In genomic region chr11:65261591-65262380, GRCh38 we compare ENCODE assay signal across 8 cellular contexts. TPM values are rescaled to one million over a fixed set of nuclear protein-coding genes. Genes with fewer than 3 reads are reported as not detected.
DNase-seq lines count a peak whose midpoint lies in the region; ATAC-seq and TF ChIP-seq lines count a peak whose summit lies in the region.

A gene with protein sequence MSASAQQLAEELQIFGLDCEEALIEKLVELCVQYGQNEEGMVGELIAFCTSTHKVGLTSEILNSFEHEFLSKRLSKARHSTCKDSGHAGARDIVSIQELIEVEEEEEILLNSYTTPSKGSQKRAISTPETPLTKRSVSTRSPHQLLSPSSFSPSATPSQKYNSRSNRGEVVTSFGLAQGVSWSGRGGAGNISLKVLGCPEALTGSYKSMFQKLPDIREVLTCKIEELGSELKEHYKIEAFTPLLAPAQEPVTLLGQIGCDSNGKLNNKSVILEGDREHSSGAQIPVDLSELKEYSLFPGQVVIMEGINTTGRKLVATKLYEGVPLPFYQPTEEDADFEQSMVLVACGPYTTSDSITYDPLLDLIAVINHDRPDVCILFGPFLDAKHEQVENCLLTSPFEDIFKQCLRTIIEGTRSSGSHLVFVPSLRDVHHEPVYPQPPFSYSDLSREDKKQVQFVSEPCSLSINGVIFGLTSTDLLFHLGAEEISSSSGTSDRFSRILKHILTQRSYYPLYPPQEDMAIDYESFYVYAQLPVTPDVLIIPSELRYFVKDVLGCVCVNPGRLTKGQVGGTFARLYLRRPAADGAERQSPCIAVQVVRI (plus strand): TSS chr11:65261962. CDS start chr11:65262293, 331 bp downstream.

- DNase-seq in BE2C (peak; percentile 90), GM19240 (ENCODE audit: insufficient read length, low spot score) (peak; percentile 86), NCI-H524 treated with DMSO at 0.1 percent for 48 hours (lab: John Stamatoyannopoulos, UW) (peak; percentile 63), choroid plexus epithelial cell (ENCODE audit: low read depth) (peak; percentile 96)
- peak; percentile 94 to 95 for DNase-seq in activated CD4-positive, alpha-beta T cell treated with anti-CD3 and anti-CD28 coated beads for 4 hours
- DNase-seq in stimulated activated CD4-positive, alpha-beta T cell treated with anti-CD3 and anti-CD28 coated beads, Interleukin-1b, Interleukin-23, amount 100 ng/mL, for 24 hours (ENCODE audit: low read depth in 4 of 4, low spot score in 1 of 4), result peak; percentile 92 to 94 (median 94)

- no peaks in the 10 kb centered on the region for H3K9me3 ChIP-seq in BE2C

- H3K27me3 ChIP-seq in BE2C (no peaks in the 10 kb centered on the region), layer of hippocampus (ENCODE audit: control insufficient read depth, insufficient read depth, low read length) (no peaks in the 10 kb centered on the region)

- TF ChIP-seq CTCF in BE2C (IDR thresholded peaks at IDR 0.05; ENCODE audit: low read depth, low read length), result no peak
- no peak for TF ChIP-seq CTCF in choroid plexus epithelial cell (conservative IDR thresholded peaks at IDR 0.05; ENCODE audit: low read depth, low read length)

- no peaks in the 10 kb centered on the region for H3K36me3 ChIP-seq in BE2C

- H3K4me3 ChIP-seq in BE2C (ENCODE audit: low read depth, low read length), result peak within 1 kb of the TSS; percentile 82
- peak within 1 kb of the TSS; percentile 82 for H3K4me3 ChIP-seq in choroid plexus epithelial cell (ENCODE audit: low read depth, low read length)

- ATAC-seq in HG03457 (IDR thresholded peaks at IDR 0.05; ENCODE audit: unreplicated experiment), result peak; percentile 70

- peak within 1 kb of the TSS; percentile 94 for H3K27ac ChIP-seq in layer of hippocampus (ENCODE audit: low read depth, low read length)

- H3K4me1 ChIP-seq in BE2C, result no peaks in the 10 kb centered on the region

RNA-seq across cellular contexts. Expression of the gene that starts here (rescaled TPM):
- 2.9 TPM for polyA plus RNA-seq in BE2C (2012; ENCODE audit: insufficient read depth, insufficient read length, low read depth)

Comparison
In these comparisons a context has a peak if more than half of its experiments do, and no peak if none do; other contexts are left out.
1. Peak in every context shown above with its lines: DNase-seq, ATAC-seq, H3K4me3 ChIP-seq and H3K27ac ChIP-seq.